In genomic region chr19:49691243-49692101, GRCh38 we compare ENCODE assay signal across 9 cellular contexts. TPM values are rescaled to one million over a fixed set of nuclear protein-coding genes. Genes with fewer than 3 reads are reported as not detected.
DNase-seq lines count a peak whose midpoint lies in the region; ATAC-seq and TF ChIP-seq lines count a peak whose summit lies in the region.
"Had no signal": no experiment of that assay in that cellular context is flagged by ENCODE, and none has a peak within 500 bp of the region (broad histone marks: within the 10 kb centered on the region; RNA-seq: fewer than 3 reads in every experiment).

No MANE protein-coding gene starts in this region.

- H3K27me3 ChIP-seq in right atrium auricular region (no peaks in the 10 kb centered on the region), prostate gland (replicated peaks; ENCODE audit: insufficient read depth) (no peaks in the 10 kb centered on the region)

- no peaks in the 10 kb centered on the region for H3K9me3 ChIP-seq in right atrium auricular region
- no peaks in the 10 kb centered on the region for H3K9me3 ChIP-seq in prostate gland
- H3K9me3 ChIP-seq: SJSA1 had no signal

- H3K36me3 ChIP-seq in right atrium auricular region (peaks cover 5% of the 10 kb centered on the region), prostate gland (peaks cover 0 to 7% of the 10 kb centered on the region in 2 donors)

- DNase-seq in G401 (ENCODE audit: low spot score) (peak; percentile 86), NCI-H2227 (lab: John Stamatoyannopoulos, UW; ENCODE audit: unreplicated experiment) (peak; percentile 89), anterior cingulate cortex (lab: John Stamatoyannopoulos, UW) (peak in 56 of 58 donors; percentile 39 to 88 (median 67)), right atrium auricular region (ENCODE audit: low spot score) (no peak), prostate gland (ENCODE audit: low spot score) (no peak)

- in situ Hi-C loops in G401 (cut with HindIII; ENCODE audit: low sequenced_read_pairs), result no loop called here

- peaks cover 0 to 44% of the 10 kb centered on the region in 2 donors for H3K4me1 ChIP-seq in right atrium auricular region
- H3K4me1 ChIP-seq in prostate gland (replicated peaks), result no peaks in the 10 kb centered on the region

- ATAC-seq in HG03378 (IDR thresholded peaks at IDR 0.05; ENCODE audit: unreplicated experiment), result no peak
- no peak for ATAC-seq in HG03354 (IDR thresholded peaks at IDR 0.05; ENCODE audit: poor library complexity, severe bottlenecking, unreplicated experiment)
- no peak for ATAC-seq in HG02973 (IDR thresholded peaks at IDR 0.05; ENCODE audit: unreplicated experiment)

- H3K4me3 ChIP-seq in right atrium auricular region (peak overlapping the region; percentile 36 to 51), prostate gland (peak overlapping the region; percentile 28 to 44)
- H3K4me3 ChIP-seq: SJSA1 had no signal

- TF ChIP-seq POLR2A in prostate gland (IDR thresholded peaks at IDR 0.05), result no peak

- H3K27ac ChIP-seq in right atrium auricular region (peak overlapping the region in 1 of 2 donors; percentile 43), prostate gland (peak overlapping the region; percentile 58 to 68)
- H3K27ac ChIP-seq: SJSA1 had no signal

- 13% methylated on average over 39 of the region's 39 CpGs for WGBS in prostate gland

- TF ChIP-seq CTCF in right atrium auricular region (IDR thresholded peaks at IDR 0.05), result no peak
- no peak for TF ChIP-seq CTCF in prostate gland (IDR thresholded peaks at IDR 0.05)

- intact Hi-C loops in prostate gland (cut with DNase I), result loop anchor here (5.0 kb wide), 1 partner anchor 76 kb away; the partner anchor contains the start of gene AP2A1

RNA-seq across cellular contexts. Expression of gene CPT1C, which starts 0.6 kb away (rescaled TPM):
- 38.8 and 54.5 TPM in 2 replicates for total RNA-seq in G401 (2014; rRNA removed; shearing (Covaris generic))
- 1 to 10 TPM; 1.2 to 2.8 TPM for total RNA-seq in right atrium auricular region
- 1 to 10 TPM in 1 of 2 donors, under 1 TPM in 1; 0.96 to 5.5 TPM for total RNA-seq in prostate gland

RNA-seq across cellular contexts. Expression of gene ADM5, which starts 2.1 kb away (rescaled TPM):
- 1.1 and 1.7 TPM in 2 replicates for total RNA-seq in G401 (2014; rRNA removed; shearing (Covaris generic))
- total RNA-seq in right atrium auricular region (under 1 TPM in 1 of 2 donors, not detected in 1; 0.43 TPM), prostate gland (1 to 10 TPM in 1 of 2 donors, under 1 TPM in 1; 0.68 to 6.1 TPM)

RNA-seq across cellular contexts. Expression of gene PRMT1, which starts 14.4 kb away (rescaled TPM):
- 633 and 640 TPM in 2 replicates for total RNA-seq in G401 (2014; rRNA removed; shearing (Covaris generic))
- total RNA-seq in right atrium auricular region, result 100 to 1,000 TPM; 187 to 192 TPM
- 100 to 1,000 TPM; 142 to 300 TPM for total RNA-seq in prostate gland

RNA-seq across cellular contexts. Expression of gene BCL2L12, which starts 25.7 kb away (rescaled TPM):
- total RNA-seq in G401 (2014; rRNA removed; shearing (Covaris generic)), result 8.1 and 13.9 TPM in 2 replicates
- total RNA-seq in right atrium auricular region (1 to 10 TPM; 5.7 to 6.5 TPM), prostate gland (10 to 100 TPM; 11.6 to 11.7 TPM)

RNA-seq across cellular contexts. Expression of gene IRF3, which starts 25.8 kb away (rescaled TPM):
- total RNA-seq in G401 (2014; rRNA removed; shearing (Covaris generic)), result 56.7 and 59.6 TPM in 2 replicates
- total RNA-seq in right atrium auricular region (10 to 100 TPM; 33.2 to 34.0 TPM), prostate gland (10 to 100 TPM; 53.4 to 58.0 TPM)

Comparison
In these comparisons a context has a peak if more than half of its experiments do, and no peak if none do; other contexts are left out.
1. DNase-seq: peak in G401 (single experiment), NCI-H2227 (single experiment) and anterior cingulate cortex (56 of 58); none in right atrium auricular region (single experiment) and prostate gland (single experiment).